9 cellular contexts compared by ENCODE assay signal in genomic region chr4:140296335-140296753, GRCh38.
DNase-seq lines count a peak whose midpoint lies in the region; ATAC-seq and FAIRE-seq lines count a peak whose summit lies in the region.
"Had no signal": no experiment of that assay in that cellular context is flagged by ENCODE, and none has a peak within 500 bp of the region (broad histone marks: within the 10 kb centered on the region; RNA-seq: fewer than 3 reads in every experiment).

No MANE protein-coding gene starts in this region.

- no peak overlapping the region for H3K4me3 Mint-ChIP-seq in T-helper 17 cell

- H3K27ac Mint-ChIP-seq in T-helper 17 cell: no peak overlapping the region

- no peaks in the 10 kb centered on the region for H3K9me3 ChIP-seq in T-helper 17 cell (ENCODE audit: control insufficient read depth, low read length, poor library complexity, severe bottlenecking)

- H3K4me1 Mint-ChIP-seq in T-helper 17 cell: peaks cover 3% of the 10 kb centered on the region

- H3K27me3 Mint-ChIP-seq in T-helper 17 cell: peaks cover 34% of the 10 kb centered on the region

- FAIRE-seq in urothelium cell line (lab: Jason Lieb, UNC): peak; percentile 66

- peak; percentile 40 for DNase-seq in NCI-H510A treated with DMSO at 0.1 percent for 48 hours (lab: John Stamatoyannopoulos, UW)
- no peak for DNase-seq in NCI-H510A (lab: John Stamatoyannopoulos, UW)
- DNase-seq in astrocyte of the hippocampus (ENCODE audit: low read depth, low spot score): peak; percentile 82
- DNase-seq in kidney tubule cell (ENCODE audit: low spot score): peak; percentile 89
- DNase-seq in urothelium cell line (ENCODE audit: low spot score): peak; percentile 72
- no peak for DNase-seq in NOMO-1 treated with dmso at 0.1 percent for 144 hours (lab: John Stamatoyannopoulos, UW; ENCODE audit: unreplicated experiment)
- no peak for DNase-seq in T-helper 17 cell
- DNase-seq: DND-41 had no signal

- no peaks in the 10 kb centered on the region for H3K36me3 Mint-ChIP-seq in T-helper 17 cell (ENCODE audit: low read depth)

- no peak for ATAC-seq in HG03442 (IDR thresholded peaks at IDR 0.05; ENCODE audit: unreplicated experiment)
- ATAC-seq in T-helper 17 cell: no peak

Comparison
In these comparisons a context has a peak if more than half of its experiments do, and no peak if none do; other contexts are left out.
1. DNase-seq: peak in NCI-H510A treated with DMSO at 0.1 percent for 48 hours (single experiment), astrocyte of the hippocampus (single experiment), kidney tubule cell (single experiment) and urothelium cell line (single experiment); none in NCI-H510A (single experiment), NOMO-1 treated with dmso at 0.1 percent for 144 hours (single experiment) and T-helper 17 cell (0 of 3).